13 cellular contexts compared by ENCODE assay signal in the genomic region with DNA sequence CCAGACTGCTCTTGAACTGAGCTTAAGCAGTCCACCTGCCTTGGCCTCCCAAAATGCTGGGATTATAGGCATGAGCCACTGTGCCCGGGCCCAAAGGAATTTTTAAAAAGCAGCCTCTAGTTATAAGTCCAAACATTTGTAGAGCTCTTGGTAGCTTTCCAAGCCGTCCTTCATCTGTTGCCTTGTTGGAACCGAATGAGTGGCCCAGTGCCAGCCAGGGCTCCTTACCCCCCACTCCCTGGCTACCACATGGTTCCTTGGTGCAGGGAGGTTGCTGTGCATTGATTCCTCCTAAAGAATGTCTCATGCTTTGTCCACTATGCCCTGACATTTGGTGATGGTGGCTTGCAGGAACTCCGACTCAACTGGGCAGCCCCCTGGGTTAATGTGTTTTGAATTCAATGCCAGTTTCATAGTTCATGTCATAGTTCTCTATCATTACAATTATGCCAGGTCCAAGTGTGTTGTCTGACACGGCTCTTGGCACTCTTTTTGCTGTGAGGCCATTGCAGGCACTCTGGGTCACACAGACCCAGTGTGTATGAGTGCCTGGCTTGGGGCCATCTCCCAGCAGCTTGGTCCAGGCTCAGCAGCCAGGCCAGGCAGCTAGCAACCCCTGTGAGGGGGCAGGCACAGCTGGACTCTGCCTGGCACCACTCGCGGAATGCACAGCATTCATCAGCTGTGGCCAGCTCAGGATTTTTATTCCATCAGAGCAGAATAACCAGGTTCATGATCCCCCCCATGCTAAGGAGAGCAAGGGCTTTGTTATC. TPM values are rescaled to one million over a fixed set of nuclear protein-coding genes. Genes with fewer than 3 reads are reported as not detected.
DNase-seq lines count a peak whose midpoint lies in the region; ATAC-seq and TF ChIP-seq lines count a peak whose summit lies in the region.
"Had no signal": no experiment of that assay in that cellular context is flagged by ENCODE, and none has a peak within 500 bp of the region (broad histone marks: within the 10 kb centered on the region; RNA-seq: fewer than 3 reads in every experiment).

No MANE protein-coding gene starts in this region.

- H3K4me3 ChIP-seq in lung: no peak overlapping the region
- peak overlapping the region in 1 of 2 donors; percentile 15 for H3K4me3 ChIP-seq in stomach smooth muscle (ENCODE audit: low read length in 2 of 2)

- peak overlapping the region in 1 of 2 donors; percentile 14 for H3K9ac ChIP-seq in stomach smooth muscle (ENCODE audit: low read length in 2 of 2)

- no peak overlapping the region for H3K4me3 Mint-ChIP-seq in chondrocyte (ENCODE audit: unreplicated experiment)
- H3K4me3 Mint-ChIP-seq in activated CD4-positive, alpha-beta memory T cell treated with anti-CD3 and anti-CD28 coated beads, Interleukin-2, amount 10 ng/mL, durations not matched to agents 7 days and 5 days: no peak overlapping the region
- H3K4me3 Mint-ChIP-seq: stimulated activated naive CD8-positive, alpha-beta T cell treated with anti-CD3 and anti-CD28 coated beads, Interleukin-15, Interleukin-2, amounts not matched to agents 100 ng/mL and 50 ng/mL, for 24 hours had no signal

- 40 to 76% methylated on average over 7 of the region's 7 CpGs for WGBS in lung, 2 donors

- POLR2A ChIA-PET in activated CD4-positive, alpha-beta memory T cell treated with anti-CD3 and anti-CD28 coated beads, Interleukin-2, amount 10 ng/mL, durations not matched to agents 7 days and 5 days (lab: Charles Lee): interaction anchor here (0.7 to 1.6 kb wide), 3 partner anchors 12 to 85 kb away, joined by 3 read pairs; a partner anchor contains a TSS

- ATAC-seq in lung (ENCODE audit: insufficient read depth, low FRiP score) (no peak), HG03139 (IDR thresholded peaks at IDR 0.05; ENCODE audit: unreplicated experiment) (no peak)

- peak overlapping the region in 1 of 2 donors; percentile 42 for H3K27ac ChIP-seq in lung (ENCODE audit: low read depth in 1 of 2, low read length in 1 of 2)
- peak overlapping the region; percentile 89 for H3K27ac ChIP-seq in stomach smooth muscle (ENCODE audit: low read length)

- H3K36me3 Mint-ChIP-seq in chondrocyte (ENCODE audit: low read depth): peaks cover 15% of the 10 kb centered on the region
- peaks cover 26% of the 10 kb centered on the region for H3K36me3 Mint-ChIP-seq in activated CD4-positive, alpha-beta memory T cell treated with anti-CD3 and anti-CD28 coated beads, Interleukin-2, amount 10 ng/mL, durations not matched to agents 7 days and 5 days (ENCODE audit: low read depth)

- peaks cover 0 to 1% of the 10 kb centered on the region in 2 donors for H3K9me3 ChIP-seq in lung (ENCODE audit: control insufficient read depth in 2 of 2, insufficient read depth in 1 of 2, low read length in 1 of 2)
- no peaks in the 10 kb centered on the region for H3K9me3 ChIP-seq in stomach smooth muscle (ENCODE audit: control insufficient read depth in 2 of 2, low read length in 2 of 2)

- no peaks in the 10 kb centered on the region for H3K9me3 Mint-ChIP-seq in chondrocyte (ENCODE audit: low read depth)
- H3K9me3 Mint-ChIP-seq in activated CD4-positive, alpha-beta memory T cell treated with anti-CD3 and anti-CD28 coated beads, Interleukin-2, amount 10 ng/mL, durations not matched to agents 7 days and 5 days: no peaks in the 10 kb centered on the region
- H3K9me3 Mint-ChIP-seq: stimulated activated naive CD8-positive, alpha-beta T cell treated with anti-CD3 and anti-CD28 coated beads, Interleukin-15, Interleukin-2, amounts not matched to agents 100 ng/mL and 50 ng/mL, for 24 hours had no signal

- peaks cover 45% of the 10 kb centered on the region for H3K4me1 Mint-ChIP-seq in chondrocyte (ENCODE audit: low read depth)
- peaks cover 29% of the 10 kb centered on the region for H3K4me1 Mint-ChIP-seq in activated CD4-positive, alpha-beta memory T cell treated with anti-CD3 and anti-CD28 coated beads, Interleukin-2, amount 10 ng/mL, durations not matched to agents 7 days and 5 days

- no peaks in the 10 kb centered on the region for H3K27me3 Mint-ChIP-seq in chondrocyte (ENCODE audit: low read depth)
- H3K27me3 Mint-ChIP-seq in activated CD4-positive, alpha-beta memory T cell treated with anti-CD3 and anti-CD28 coated beads, Interleukin-2, amount 10 ng/mL, durations not matched to agents 7 days and 5 days: no peaks in the 10 kb centered on the region
- H3K27me3 Mint-ChIP-seq: stimulated activated naive CD8-positive, alpha-beta T cell treated with anti-CD3 and anti-CD28 coated beads, Interleukin-15, Interleukin-2, amounts not matched to agents 100 ng/mL and 50 ng/mL, for 24 hours had no signal

- peaks cover 15 to 21% of the 10 kb centered on the region in 2 donors for H3K36me3 ChIP-seq in lung (ENCODE audit: control insufficient read depth in 2 of 2, insufficient read depth in 2 of 2, low read length in 2 of 2)
- peaks cover 11 to 12% of the 10 kb centered on the region in 2 donors for H3K36me3 ChIP-seq in stomach smooth muscle (ENCODE audit: control insufficient read depth in 2 of 2, insufficient read depth in 2 of 2, low read length in 2 of 2)

- DNase-seq in NCI-H446 treated with DMSO at 0.1 percent for 48 hours (lab: John Stamatoyannopoulos, UW): peak; percentile 67
- DNase-seq in chondrocyte (ENCODE audit: low spot score): no peak
- DNase-seq in lung (ENCODE audit: low spot score): peak; percentile 65
- no peak for DNase-seq in cortex of kidney (lab: John Stamatoyannopoulos, UW)
- no peak for DNase-seq in T1000 (lab: John Stamatoyannopoulos, UW)
- no peak for DNase-seq in activated CD4-positive, alpha-beta memory T cell treated with anti-CD3 and anti-CD28 coated beads, Interleukin-2, amount 10 ng/mL, durations not matched to agents 7 days and 5 days
- DNase-seq: activated CD4-positive, alpha-beta T cell treated with anti-CD3 and anti-CD28 coated beads, Interleukin-2, amount 50 U/mL, for 48 hours; cerebellar nuclear complex; NCI-H2081 treated with DMSO at 0.1 percent for 48 hours; SHP77 treated with DMSO at 0.1 percent for 48 hours had no signal

- TF ChIP-seq CTCF in chondrocyte (IDR thresholded peaks at IDR 0.05): no peak
- TF ChIP-seq CTCF in lung (IDR thresholded peaks at IDR 0.05; ENCODE audit: control extremely low read depth, extremely low read depth): no peak

- H3K27me3 ChIP-seq in lung (ENCODE audit: control insufficient read depth, insufficient read depth) (no peaks in the 10 kb centered on the region), stomach smooth muscle (ENCODE audit: control insufficient read depth in 1 of 2, insufficient read depth in 2 of 2, low read length in 2 of 2) (no peaks in the 10 kb centered on the region)

- H3K4me1 ChIP-seq in lung (ENCODE audit: control insufficient read depth in 2 of 2, insufficient read depth in 2 of 2, low read length in 2 of 2) (peaks cover 0 to 23% of the 10 kb centered on the region in 2 donors), stomach smooth muscle (ENCODE audit: control insufficient read depth, insufficient read depth, low read length) (peaks cover 70% of the 10 kb centered on the region)

- peak overlapping the region; percentile 39 for H3K27ac Mint-ChIP-seq in chondrocyte (ENCODE audit: unreplicated experiment)
- no peak overlapping the region for H3K27ac Mint-ChIP-seq in activated CD4-positive, alpha-beta memory T cell treated with anti-CD3 and anti-CD28 coated beads, Interleukin-2, amount 10 ng/mL, durations not matched to agents 7 days and 5 days

- CTCF ChIA-PET in activated CD4-positive, alpha-beta memory T cell treated with anti-CD3 and anti-CD28 coated beads, Interleukin-2, amount 10 ng/mL, durations not matched to agents 7 days and 5 days (lab: Charles Lee): interaction anchor here (0.6 to 2.0 kb wide), 4 partner anchors 29 to 72 kb away, joined by 3 to 4 read pairs (median 4); no protein-coding TSS in a partner anchor

RNA-seq across cellular contexts. Expression of a gene that starts 13.3 kb away (rescaled TPM):
- total RNA-seq in chondrocyte: 50.3 to 65.5 TPM (median 58.6 TPM) in 3 replicates
- total RNA-seq in lung: 10 to 100 TPM; 15.4 to 29.1 TPM
- polyA plus RNA-seq in lung: 10 to 100 TPM; 12.9 to 19.6 TPM
- 10 to 100 TPM; 21.8 to 24.1 TPM for total RNA-seq in activated CD4-positive, alpha-beta memory T cell treated with anti-CD3 and anti-CD28 coated beads, Interleukin-2, amount 10 ng/mL, durations not matched to agents 7 days and 5 days

RNA-seq across cellular contexts. Expression of a gene that starts 43.5 kb away (rescaled TPM):
- 312 to 325 TPM (median 323 TPM) in 3 replicates for total RNA-seq in chondrocyte
- 100 to 1,000 TPM; 281 to 420 TPM for total RNA-seq in lung
- polyA plus RNA-seq in lung: 100 to 1,000 TPM; 175 to 224 TPM
- 100 to 1,000 TPM; 331 to 348 TPM for total RNA-seq in activated CD4-positive, alpha-beta memory T cell treated with anti-CD3 and anti-CD28 coated beads, Interleukin-2, amount 10 ng/mL, durations not matched to agents 7 days and 5 days

RNA-seq across cellular contexts. Expression of a gene that starts 48.6 kb away (rescaled TPM):
- total RNA-seq in chondrocyte (17.6 to 17.8 TPM (median 17.7 TPM) in 3 replicates), lung (10 to 100 TPM; 19.8 to 31.8 TPM)
- polyA plus RNA-seq in lung: 10 to 100 TPM; 19.3 to 20.2 TPM
- total RNA-seq in activated CD4-positive, alpha-beta memory T cell treated with anti-CD3 and anti-CD28 coated beads, Interleukin-2, amount 10 ng/mL, durations not matched to agents 7 days and 5 days: 10 to 100 TPM; 22.1 TPM

Comparison
In these comparisons a context has a peak if more than half of its experiments do, and no peak if none do; other contexts are left out.
1. DNase-seq: peak in NCI-H446 treated with DMSO at 0.1 percent for 48 hours (single experiment) and lung (single experiment); none in chondrocyte (single experiment), cortex of kidney (single experiment), T1000 (single experiment) and activated CD4-positive, alpha-beta memory T cell treated with anti-CD3 and anti-CD28 coated beads, Interleukin-2, amount 10 ng/mL, durations not matched to agents 7 days and 5 days (single experiment).